In the genomic region with DNA sequence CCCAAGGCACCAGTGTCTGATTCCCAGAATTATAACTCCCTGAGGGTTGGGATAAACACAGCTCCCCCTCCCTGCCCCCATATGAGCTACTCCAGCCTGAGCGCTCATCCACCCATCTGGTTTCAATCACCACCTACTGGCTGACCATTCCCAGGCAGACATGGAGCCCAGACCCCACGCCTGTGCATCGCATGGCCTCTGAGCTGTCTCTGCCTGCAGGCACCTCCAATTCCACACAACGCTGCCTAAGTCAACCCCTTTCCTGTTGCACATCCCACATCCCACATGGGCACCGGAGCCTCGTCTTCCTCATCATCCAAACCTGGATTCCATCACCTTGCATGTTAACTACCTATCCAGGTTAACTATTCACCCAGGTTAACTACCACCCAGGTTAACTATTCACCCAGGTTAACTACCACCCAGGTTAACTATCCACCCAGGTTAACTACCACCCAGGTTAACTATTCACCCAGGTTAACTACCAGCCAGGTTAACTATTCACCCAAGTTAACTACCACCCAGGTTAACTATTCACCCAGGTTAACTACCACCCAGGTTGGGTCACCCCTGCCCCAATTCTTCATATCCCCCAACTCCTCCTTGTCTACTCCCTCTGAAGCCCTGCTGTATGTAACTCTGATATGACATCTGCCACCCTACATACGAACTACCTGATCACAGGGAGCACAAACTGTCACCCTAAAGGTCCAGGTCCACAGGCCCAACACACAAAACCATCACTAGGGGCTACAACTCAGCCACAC, we compare ENCODE assay signal across 16 cellular contexts. TPM values are rescaled to one million over a fixed set of nuclear protein-coding genes. Genes with fewer than 3 reads are reported as not detected.
DNase-seq lines count a peak whose midpoint lies in the region; ATAC-seq, FAIRE-seq and TF ChIP-seq lines count a peak whose summit lies in the region.
"Had no signal": no experiment of that assay in that cellular context is flagged by ENCODE, and none has a peak within 500 bp of the region (broad histone marks: within the 10 kb centered on the region; RNA-seq: fewer than 3 reads in every experiment).

No MANE protein-coding gene starts in this region.

- no peak overlapping the region for H2BK120ac ChIP-seq in H1 (replicated peaks; ENCODE audit: low read depth, low read length)

- no peak overlapping the region for H2AFZ ChIP-seq in H1 (ENCODE audit: low read length)

- H3K4me1 ChIP-seq in BLaER1 treated with 17β-estradiol and CSF1 and Interleukin-3, amounts not matched to agents 10 nM and 100 nM, result peaks cover 0 to 18% (median 13%) of the 10 kb centered on the region in 10 experiments; a peak in 14 of 20 replicates
- H3K4me1 ChIP-seq in H1 (replicated peaks in 1 of 4; ENCODE audit: control insufficient read depth in 3 of 4, insufficient read depth in 4 of 4, low read length in 3 of 4), result peaks cover 5 to 10% (median 10%) of the 10 kb centered on the region in 4 experiments
- peaks cover 5% of the 10 kb centered on the region for H3K4me1 ChIP-seq in mucosa of descending colon (ENCODE audit: low read depth)
- no peaks in the 10 kb centered on the region for H3K4me1 ChIP-seq in suprapubic skin
- H3K4me1 ChIP-seq: A549 had no signal

- H2BK12ac ChIP-seq in H1 (ENCODE audit: low read depth, low read length), result peak overlapping the region; percentile 44; the same call in 1 of the 2 replicates

- no peak overlapping the region for H2AK5ac ChIP-seq in H1 (ENCODE audit: low read depth, low read length)

- no peak for TF ChIP-seq RAD21 in H1 (IDR thresholded peaks at IDR 0.05 in 1 of 2, conservative IDR thresholded peaks at IDR 0.05 in 1 of 2; ENCODE audit: low read depth in 2 of 2, low read length in 2 of 2)

- H3K36me3 ChIP-seq in BLaER1 treated with 17β-estradiol and CSF1 and Interleukin-3, amounts not matched to agents 10 nM and 100 nM, result no peaks in the 10 kb centered on the region; a peak in 1 of 22 replicates
- H3K36me3 ChIP-seq in H1 (ENCODE audit: control insufficient read depth in 2 of 4, insufficient read depth in 4 of 4, low read length in 3 of 4) (peaks cover 0 to 15% (median 4%) of the 10 kb centered on the region in 4 experiments; a peak in 3 of 8 replicates), mucosa of descending colon (ENCODE audit: low read depth) (no peaks in the 10 kb centered on the region), suprapubic skin (no peaks in the 10 kb centered on the region)

- no peak overlapping the region for H4K91ac ChIP-seq in H1 (replicated peaks; ENCODE audit: insufficient read length, low read length)

- 96% methylated on average over 7 of the region's 7 CpGs; no CpG with 5 or more reads in 1 of the 2 experiments for WGBS in H1 (ENCODE audit: extremely low coverage in 1 of 2, insufficient coverage in 1 of 2, insufficient read length in 1 of 2, insufficient replicate concordance in 2 of 2, low coverage in 1 of 2, low lambda C conversion rate in 2 of 2, missing lambda C conversion rate in 1 of 2), 2 experiments
- WGBS in suprapubic skin, result 73% methylated on average over 7 of the region's 7 CpGs

- FAIRE-seq in H1 (lab: Jason Lieb, UNC), result no peak
- FAIRE-seq: A549 had no signal

- TF ChIP-seq POLR2A in H1 (IDR thresholded peaks at IDR 0.05; ENCODE audit: control extremely low read depth in 1 of 2, low read depth in 2 of 2, low read length in 2 of 2) (no peak), suprapubic skin (IDR thresholded peaks at IDR 0.05) (no peak)

- TF ChIP-seq EP300 in H1 (IDR thresholded peaks at IDR 0.05; ENCODE audit: borderline replicate concordance in 1 of 2, low read depth in 2 of 2, low read length in 2 of 2) (no peak), suprapubic skin (IDR thresholded peaks at IDR 0.05) (no peak)

- H3K79me1 ChIP-seq in H1 (ENCODE audit: low read depth, low read length), result no peaks in the 10 kb centered on the region

- POLR2A ChIA-PET in H1 (lab: Charles Lee; ENCODE audit: partially characterized antibody), result no interaction called here

- intact Hi-C loops in mucosa of descending colon (cut with DNase I, micrococcal nuclease), result no loop called here

- H4K8ac ChIP-seq in H1 (ENCODE audit: extremely low read depth, insufficient read depth, low read length), result no peak overlapping the region

- peaks cover 22 to 43% (median 30%) of the 10 kb centered on the region in 11 experiments for H3K9me3 ChIP-seq in BLaER1 treated with 17β-estradiol and CSF1 and Interleukin-3, amounts not matched to agents 10 nM and 100 nM (replicated peaks in 1 of 11)
- H3K9me3 ChIP-seq in H1 (ENCODE audit: insufficient read depth in 2 of 2, low read depth in 1 of 2, low read length in 1 of 2) (peaks cover 25 to 33% of the 10 kb centered on the region in 2 experiments), mucosa of descending colon (no peaks in the 10 kb centered on the region), suprapubic skin (no peaks in the 10 kb centered on the region)

- no peak overlapping the region for H3K4me3 ChIP-seq in BLaER1 treated with 17β-estradiol and CSF1 and Interleukin-3, amounts not matched to agents 10 nM and 100 nM
- H3K4me3 ChIP-seq in H1 (ENCODE audit: extremely low read depth in 1 of 4, insufficient read depth in 2 of 4, low read depth in 3 of 4, low read length in 4 of 4) (no peak overlapping the region), mucosa of descending colon (no peak overlapping the region), suprapubic skin (no peak overlapping the region)
- H3K4me3 ChIP-seq: A549 had no signal

- no peak overlapping the region for H3K23ac ChIP-seq in H1 (ENCODE audit: insufficient read length)

- no peak overlapping the region for H2BK15ac ChIP-seq in H1 (ENCODE audit: low read length)

- H3K4ac ChIP-seq in H1 (replicated peaks; ENCODE audit: insufficient read length, low read depth, low read length), result no peak overlapping the region

- no peaks in the 10 kb centered on the region for H3K27me3 ChIP-seq in BLaER1 treated with 17β-estradiol and CSF1 and Interleukin-3, amounts not matched to agents 10 nM and 100 nM
- H3K27me3 ChIP-seq in H1 (replicated peaks in 1 of 4; ENCODE audit: control insufficient read depth in 3 of 4, extremely low read depth in 1 of 4, insufficient read depth in 3 of 4, low read length in 3 of 4) (peaks cover 0 to 30% (median 13%) of the 10 kb centered on the region in 4 experiments; a peak in 5 of 7 replicates), suprapubic skin (peaks cover 3% of the 10 kb centered on the region)

- H2BK20ac ChIP-seq in H1 (ENCODE audit: low read length), result no peak overlapping the region; the same call in 1 of the 2 replicates

- no peak overlapping the region for H3K9ac ChIP-seq in BLaER1 treated with 17β-estradiol and CSF1 and Interleukin-3, amounts not matched to agents 10 nM and 100 nM
- no peak overlapping the region for H3K9ac ChIP-seq in H1 (replicated peaks in 1 of 4; ENCODE audit: extremely low read depth in 1 of 4, low read depth in 3 of 4, low read length in 3 of 4)

- H4K5ac ChIP-seq in H1 (ENCODE audit: insufficient read length, low read depth, low read length), result no peak overlapping the region

- CTCF ChIA-PET in H1 (lab: Charles Lee; ENCODE audit: partially characterized antibody), result interaction anchor here (1.1 to 3.2 kb wide), 3 partner anchors 25 to 312 kb away, joined by 3 to 11 read pairs (median 3); no protein-coding TSS in a partner anchor

- TF ChIP-seq CTCF in H1 (IDR thresholded peaks at IDR 0.05; ENCODE audit: control extremely low read depth in 1 of 3, insufficient read depth in 1 of 3, low read depth in 1 of 3, low read length in 3 of 3), result no peak
- no peak for TF ChIP-seq CTCF in mucosa of descending colon (IDR thresholded peaks at IDR 0.05)
- TF ChIP-seq CTCF in suprapubic skin (IDR thresholded peaks at IDR 0.05), result no peak

- H3K23me2 ChIP-seq in H1 (ENCODE audit: low read depth, low read length), result no peaks in the 10 kb centered on the region

- H3K27ac ChIP-seq in BLaER1 treated with 17β-estradiol and CSF1 and Interleukin-3, amounts not matched to agents 10 nM and 100 nM, result no peak overlapping the region
- H3K27ac ChIP-seq in H1 (ENCODE audit: low read depth, low read length), result no peak overlapping the region
- H3K27ac ChIP-seq in suprapubic skin, result no peak overlapping the region
- H3K27ac ChIP-seq: A549 had no signal

- H3K4me2 ChIP-seq in BLaER1 treated with 17β-estradiol and CSF1 and Interleukin-3, amounts not matched to agents 10 nM and 100 nM, result peak overlapping the region in 8 of 11 experiments; percentile 13 to 64 (median 44); a peak in 13 of 22 replicates
- H3K4me2 ChIP-seq in H1 (ENCODE audit: insufficient read depth in 1 of 2, low read depth in 2 of 2, low read length in 2 of 2), result no peak overlapping the region
- H3K4me2 ChIP-seq: A549 had no signal

- peak; percentile 77 for ATAC-seq in mucosa of descending colon

- no peak overlapping the region for H2BK5ac ChIP-seq in H1 (ENCODE audit: low read depth, low read length)

- no peak overlapping the region for H3K14ac ChIP-seq in H1 (ENCODE audit: insufficient read length)

- H4K20me1 ChIP-seq in BLaER1 treated with 17β-estradiol and CSF1 and Interleukin-3, amounts not matched to agents 10 nM and 100 nM, result no peaks in the 10 kb centered on the region
- no peaks in the 10 kb centered on the region for H4K20me1 ChIP-seq in H1 (replicated peaks in 1 of 2; ENCODE audit: control insufficient read depth in 1 of 2, insufficient read depth in 2 of 2, low read length in 2 of 2)

- H3K79me2 ChIP-seq in H1 (ENCODE audit: control insufficient read depth in 1 of 2, insufficient read depth in 2 of 2, low read length in 2 of 2), result no peaks in the 10 kb centered on the region

- no peak overlapping the region for H3K56ac ChIP-seq in H1 (replicated peaks; ENCODE audit: insufficient read length, low read depth, low read length)

- DNase-seq in NCI-H524 treated with DMSO at 0.1 percent for 48 hours (lab: John Stamatoyannopoulos, UW) (peak; percentile 26), H1 (ENCODE audit: low read depth in 1 of 2, low spot score in 2 of 2) (no peak), mucosa of descending colon (no peak), DMS79 (lab: John Stamatoyannopoulos, UW) (no peak), suprapubic skin (ENCODE audit: low spot score in 2 of 2) (no peak), AG08395 (ENCODE audit: low spot score) (no peak)
- DNase-seq: AML-193; CD4-positive, alpha-beta memory T cell; H9; MV-4-11; NCI-H1417 treated with DMSO at 0.1 percent for 48 hours; NCI-H2081; NCI-H526 treated with DMSO at 0.1 percent for 48 hours; Right ventricle myocardium superior had no signal

- no peak overlapping the region for H3K18ac ChIP-seq in H1 (ENCODE audit: extremely low read depth, low read length)

TF ChIP-seq in H1, 55 proteins besides CTCF, POLR2A, EP300 and RAD21 (continues in another document):
- peak; percentile 76 for TF ChIP-seq BRCA1 (IDR thresholded peaks at IDR 0.05; ENCODE audit: low read depth, low read length)

RNA-seq across cellular contexts. Expression of a gene that starts 47.8 kb away (rescaled TPM):
- total RNA-seq in H1 (2021; fragmentation: NEBNext Ultra II Directional; extraction: Animal tissue kit (Norgen Biotek cat#: 25700)), result not detected in 2 replicates
- polyA plus RNA-seq in H1 (2011; rRNA removed), result not detected in 2 replicates
- not detected for polyA plus RNA-seq in H1 (2011; cell fraction: cytosol; rRNA removed)
- polyA plus RNA-seq in H1 (2011; cell fraction: nucleus; rRNA removed), result not detected
- not detected in 4 replicates for polyA plus RNA-seq in H1 (2012, experiment 1 of 2)
- polyA plus RNA-seq in H1 (2012, experiment 2 of 2), result not detected
- not detected for polyA plus RNA-seq in H1 (2013, experiment 1 of 2)
- not detected for polyA plus RNA-seq in H1 (2013, experiment 2 of 2)
- not detected in 2 replicates for polyA minus RNA-seq in H1 (2011; rRNA and poly(A)+ RNA removed)
- not detected for polyA minus RNA-seq in H1 (2011; cell fraction: cytosol; rRNA and poly(A)+ RNA removed)
- polyA minus RNA-seq in H1 (2011; cell fraction: nucleus; rRNA and poly(A)+ RNA removed), result not detected
- total RNA-seq in mucosa of descending colon (not detected), suprapubic skin (not detected)
- total RNA-seq: CD4-positive, alpha-beta memory T cell; H9; Right ventricle myocardium superior had no signal
- polyA plus RNA-seq: A549; CD4-positive, alpha-beta memory T cell had no signal

Comparison
In these comparisons a context has a peak if more than half of its experiments do, and no peak if none do; other contexts are left out.
1. H3K4me2 ChIP-seq: peak in BLaER1 treated with 17β-estradiol and CSF1 and Interleukin-3, amounts not matched to agents 10 nM and 100 nM (8 of 11); none in H1 (0 of 2).